18 cellular contexts compared by ENCODE assay signal in genomic region chr20:40958598-40958997, GRCh38.
"Had no signal": no experiment of that assay in that cellular context is flagged by ENCODE, and none has a peak within 500 bp of the region (broad histone marks: within the 10 kb centered on the region; RNA-seq: fewer than 3 reads in every experiment).

No MANE protein-coding gene starts in this region.

- H3K36me3 ChIP-seq: adrenal gland, lower lobe of right lung, neural progenitor cell, transverse colon had no signal

- DNase-seq: activated CD4-positive, alpha-beta T cell treated with anti-CD3 and anti-CD28 coated beads, Interleukin-2, amount 10 ng/mL, durations not matched to agents 24 days and 14 days; activated CD4-positive, CD25-positive, alpha-beta regulatory T cell; activated effector memory CD4-positive, alpha-beta T cell treated with Interleukin-2 at 50 U/mL for 16 hours; activated naive CD4-positive, alpha-beta T cell treated with anti-CD3 and anti-CD28 coated beads, Interleukin-2, amount 50 U/mL, for 16 hours; activated T-cell treated with anti-CD3 and anti-CD28 coated beads, Interleukin-2, amount 50 U/mL, for 4 hours; caudate nucleus; effector memory CD4-positive, alpha-beta T cell; foreskin keratinocyte; left cardiac atrium; lower lobe of right lung; stimulated activated CD4-positive, alpha-beta T cell treated with anti-CD3 and anti-CD28 coated beads, Interleukin-4, amount 100 ng/mL, for 24 hours; stimulated activated naive CD4-positive, alpha-beta T cell treated with Interleukin-2 at 50 U/mL for 16 hours; transverse colon had no signal

- H3K9me3 ChIP-seq: adrenal gland, lower lobe of right lung, transverse colon had no signal

- H3K4me3 ChIP-seq: adrenal gland, coronary artery, lower lobe of right lung, neural progenitor cell, skin epidermis, transverse colon had no signal

- ATAC-seq: activated T-cell treated with anti-CD3 and anti-CD28 coated beads, Interleukin-2, amount 50 U/mL, for 4 hours; foreskin keratinocyte; left cardiac atrium; lower lobe of right lung had no signal

- H3K4me1 ChIP-seq: foreskin keratinocyte had no signal

- H3K27ac ChIP-seq: adrenal gland, coronary artery, foreskin keratinocyte, lower lobe of right lung, neural progenitor cell, parathyroid adenoma, skin epidermis, transverse colon had no signal
